In genomic region chr22:29208502-29208862, GRCh38 we compare ENCODE assay signal across 2 cellular contexts.
TF ChIP-seq lines count a peak whose summit lies in the region.

No MANE protein-coding gene starts in this region.

TF ChIP-seq in GM23338, 12 proteins besides CTCF, POLR2A, EP300 and RAD21:
- TF ChIP-seq ZNF114 (CRISPR knock-in tag; IDR thresholded peaks at IDR 0.05) (no peak), ETS1 (IDR thresholded peaks at IDR 0.05) (no peak), REST (IDR thresholded peaks at IDR 0.05; ENCODE audit: unreplicated experiment) (no peak), JUNB (IDR thresholded peaks at IDR 0.05; ENCODE audit: unreplicated experiment) (no peak), ZNF331 (CRISPR knock-in tag; IDR thresholded peaks at IDR 0.05; ENCODE audit: low read depth) (no peak), CREB1 (CRISPR knock-in tag; IDR thresholded peaks at IDR 0.05; ENCODE audit: low read depth) (no peak), NANOG (IDR thresholded peaks at IDR 0.05; ENCODE audit: borderline replicate concordance) (no peak), EZH2phosphoT487 (IDR thresholded peaks at IDR 0.05; ENCODE audit: unreplicated experiment) (no peak), EZH2 (IDR thresholded peaks at IDR 0.05; ENCODE audit: low read depth, unreplicated experiment) (no peak), POLR2AphosphoS5 (IDR thresholded peaks at IDR 0.05; ENCODE audit: low read depth) (no peak), STAT1 (IDR thresholded peaks at IDR 0.05; ENCODE audit: unreplicated experiment) (no peak), ZNF462 (CRISPR knock-in tag; IDR thresholded peaks at IDR 0.05) (no peak)
TF ChIP-seq in GM23338: peak in this region for 0.

TF ChIP-seq in GM12878, 131 proteins besides CTCF, POLR2A, EP300 and RAD21:
- no peak for TF ChIP-seq ATF7 (IDR thresholded peaks at IDR 0.05; ENCODE audit: low read depth)
- no peak for TF ChIP-seq PKNOX1 (IDR thresholded peaks at IDR 0.05)
- TF ChIP-seq NFYA (IDR thresholded peaks at IDR 0.05; ENCODE audit: borderline replicate concordance, low read depth, low read length), result no peak
- TF ChIP-seq EZH2 (IDR thresholded peaks at IDR 0.05; ENCODE audit: borderline replicate concordance, control insufficient read depth, low read depth, low read length), result no peak
- no peak for TF ChIP-seq SRF (IDR thresholded peaks at IDR 0.05; ENCODE audit: low read depth in 2 of 2, low read length in 2 of 2)
- peak; percentile 11; the same call in 1 of the 2 replicates for TF ChIP-seq RELB (IDR thresholded peaks at IDR 0.05; ENCODE audit: low read depth)
